In the genomic region with DNA sequence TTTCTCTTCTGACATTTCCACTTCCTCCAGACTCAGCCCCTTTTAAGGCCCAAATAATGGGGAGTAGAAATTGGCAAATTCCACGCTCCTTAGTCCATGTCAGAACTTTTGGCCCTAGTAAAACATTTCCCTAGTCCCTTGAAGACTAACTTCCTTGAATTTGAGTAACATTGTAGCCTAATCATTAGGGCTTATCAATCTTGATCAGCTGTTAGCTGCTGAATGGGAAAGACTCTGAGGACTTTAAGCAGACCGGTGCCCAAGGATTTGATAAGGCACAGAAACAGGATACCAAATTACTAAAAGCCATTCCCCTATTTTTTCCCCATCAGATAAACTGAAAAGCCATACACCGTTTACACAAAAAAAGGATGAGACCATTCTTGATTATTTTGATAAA, we compare ENCODE assay signal across 22 cellular contexts.
"Had no signal": no experiment of that assay in that cellular context is flagged by ENCODE, and none has a peak within 500 bp of the region (broad histone marks: within the 10 kb centered on the region; RNA-seq: fewer than 3 reads in every experiment).

No MANE protein-coding gene starts in this region.

- H3K27ac Mint-ChIP-seq: activated CD8-positive, alpha-beta T cell treated with anti-CD3 and anti-CD28 coated beads, Interleukin-2, amount 10 ng/mL, durations not matched to agents 7 days and 5 days; activated naive CD4-positive, alpha-beta T cell treated with anti-CD3 and anti-CD28 coated beads, Interleukin-2, amount 50 U/mL, for 24 hours; activated T-cell treated with anti-CD3 and anti-CD28 coated beads, Interleukin-2, amount 50 U/mL, for 24 hours; activated T-helper 1 cell treated with anti-CD3 and anti-CD28 coated beads, Interleukin-12 subunit alpha, Interleukin-12 subunit beta, Interleukin-2, Interleukin-4 antibody, amounts not matched to agents 30 ng/mL and 10 ng/mL and 1 ng/mL, durations not matched to agents 14 hours and 24 hours and 36 hours; T-cell; WTC11 had no signal

- H3K4me3 ChIP-seq: ascending aorta, body of pancreas, PC-9 had no signal

- DNase-seq: activated CD4-positive, alpha-beta T cell treated with anti-CD3 and anti-CD28 coated beads for 48 hours; activated CD4-positive, alpha-beta T cell treated with anti-CD3 and anti-CD28 coated beads, Interleukin-2, amount 50 U/mL, for 4 hours; activated CD4-positive, CD25-positive, alpha-beta regulatory T cell treated with anti-CD3 and anti-CD28 coated beads, Interleukin-2, amount 50 U/mL, for 72 hours; activated CD8-positive, alpha-beta T cell treated with anti-CD3 and anti-CD28 coated beads, Interleukin-2, amount 10 ng/mL, durations not matched to agents 7 days and 5 days; activated effector memory CD4-positive, alpha-beta T cell treated with Interleukin-2 at 50 U/mL for 16 hours; activated naive CD4-positive, alpha-beta T cell; activated T-cell treated with anti-CD3 and anti-CD28 coated beads, Interleukin-2, amount 50 U/mL, for 24 hours; body of pancreas; central memory CD4-positive, alpha-beta T cell; NCI-H1105 treated with DMSO at 0.1 percent for 48 hours; NCI-H1436 treated with DMSO at 0.1 percent for 48 hours; NCI-H187; NCI-H2081; NCI-H510A treated with DMSO at 0.1 percent for 48 hours; NCI-H69; PC-9; SHP77 treated with DMSO at 0.1 percent for 48 hours; T-cell had no signal

- H3K27me3 ChIP-seq: ascending aorta, body of pancreas had no signal

- H3K9me3 ChIP-seq: ascending aorta, body of pancreas had no signal

- H3K4me3 Mint-ChIP-seq: activated CD8-positive, alpha-beta T cell treated with anti-CD3 and anti-CD28 coated beads, Interleukin-2, amount 10 ng/mL, durations not matched to agents 7 days and 5 days; activated naive CD4-positive, alpha-beta T cell treated with anti-CD3 and anti-CD28 coated beads, Interleukin-2, amount 50 U/mL, for 24 hours; activated T-cell treated with anti-CD3 and anti-CD28 coated beads, Interleukin-2, amount 50 U/mL, for 24 hours; activated T-helper 1 cell treated with anti-CD3 and anti-CD28 coated beads, Interleukin-12 subunit alpha, Interleukin-12 subunit beta, Interleukin-2, Interleukin-4 antibody, amounts not matched to agents 30 ng/mL and 10 ng/mL and 1 ng/mL, durations not matched to agents 14 hours and 24 hours and 36 hours; T-cell; WTC11 had no signal

- H2AFZ ChIP-seq: PC-9 had no signal

- H3K9me3 Mint-ChIP-seq: activated naive CD4-positive, alpha-beta T cell treated with anti-CD3 and anti-CD28 coated beads, Interleukin-2, amount 50 U/mL, for 24 hours; activated T-cell treated with anti-CD3 and anti-CD28 coated beads, Interleukin-2, amount 50 U/mL, for 24 hours; T-cell had no signal

- ATAC-seq: activated CD8-positive, alpha-beta T cell treated with anti-CD3 and anti-CD28 coated beads, Interleukin-2, amount 10 ng/mL, durations not matched to agents 7 days and 5 days; body of pancreas; T-cell; WTC11 had no signal

- H3K27ac ChIP-seq: ascending aorta, body of pancreas, PC-9 had no signal

- H3K4me1 ChIP-seq: ascending aorta, body of pancreas had no signal

- H3K4me2 ChIP-seq: PC-9 had no signal

- H3K36me3 ChIP-seq: ascending aorta had no signal

- H3K36me3 Mint-ChIP-seq: activated naive CD4-positive, alpha-beta T cell treated with anti-CD3 and anti-CD28 coated beads, Interleukin-2, amount 50 U/mL, for 24 hours; T-cell had no signal

- H3K4me1 Mint-ChIP-seq: activated naive CD4-positive, alpha-beta T cell treated with anti-CD3 and anti-CD28 coated beads, Interleukin-2, amount 50 U/mL, for 24 hours; T-cell had no signal
